23 cellular contexts compared by ENCODE assay signal in the genomic region with DNA sequence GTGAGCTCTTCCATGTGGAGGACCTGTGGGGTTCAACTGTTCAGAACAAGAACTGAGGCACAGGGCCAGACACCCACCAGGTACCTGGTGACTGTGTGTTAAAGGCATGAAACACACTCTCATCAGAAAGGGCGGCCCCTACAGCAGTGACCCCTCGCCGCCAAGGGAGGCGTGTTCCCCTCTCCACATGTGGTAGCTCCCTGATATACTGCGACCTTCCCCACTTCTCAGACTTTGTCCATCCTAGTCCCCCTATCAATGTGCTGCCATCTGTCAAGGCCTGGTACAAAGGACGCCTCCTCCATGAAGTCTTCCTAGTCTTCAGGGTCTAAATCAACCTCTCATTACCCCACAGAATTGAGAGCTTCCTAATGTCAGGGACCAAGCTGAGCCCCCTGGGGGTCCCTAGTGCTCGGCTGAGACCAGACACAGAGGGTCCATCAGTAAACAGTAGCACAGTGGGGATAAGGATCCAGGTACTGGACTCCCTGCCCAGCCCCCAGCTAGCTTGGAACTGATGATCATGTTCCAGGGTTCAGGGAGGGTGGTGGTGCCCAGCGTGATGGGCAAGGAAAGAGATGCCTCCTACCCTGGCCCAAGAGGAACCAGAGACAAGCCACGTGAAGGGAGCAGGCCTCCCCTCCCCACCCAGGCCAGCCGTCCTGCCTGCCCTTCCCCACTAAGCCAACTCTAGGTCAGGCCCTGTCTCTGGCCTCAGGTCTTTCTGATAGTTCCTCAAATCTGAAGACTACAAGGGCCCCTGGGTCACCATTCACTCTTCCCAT. TPM values are rescaled to one million over a fixed set of nuclear protein-coding genes. Genes with fewer than 3 reads are reported as not detected.
DNase-seq lines count a peak whose midpoint lies in the region; ATAC-seq, FAIRE-seq and TF ChIP-seq lines count a peak whose summit lies in the region.
"Had no signal": no experiment of that assay in that cellular context is flagged by ENCODE, and none has a peak within 500 bp of the region (broad histone marks: within the 10 kb centered on the region; RNA-seq: fewer than 3 reads in every experiment).

No MANE protein-coding gene starts in this region.

- POLR2A ChIA-PET in H1 (lab: Charles Lee; ENCODE audit: partially characterized antibody): interaction anchor here (0.5 to 2.1 kb wide), 5 partner anchors 12 to 97 kb away, joined by 3 to 7 read pairs (median 5); no protein-coding TSS in a partner anchor

- intact Hi-C loops in heart left ventricle (cut with DNase I): no loop called here
- intact Hi-C loops in Right ventricle myocardium superior (cut with DNase I): no loop called here
- intact Hi-C loops in upper lobe of right lung (cut with DNase I): no loop called here

- H3K27me3 Mint-ChIP-seq in stimulated activated naive B cell treated with anti-CD40 and anti-IgM and Interleukin-4, amounts not matched to agents 10 μg/mL and 1 μg/mL and 100 μg/mL, for 72 hours: peaks cover 50 to 64% of the 10 kb centered on the region in 2 donors

- peaks cover 5 to 41% (median 28%) of the 10 kb centered on the region in 12 donors for H3K4me1 ChIP-seq in heart left ventricle
- H3K4me1 ChIP-seq in H1 (replicated peaks in 1 of 4; ENCODE audit: control insufficient read depth in 3 of 4, insufficient read depth in 4 of 4, low read length in 3 of 4): peaks cover 0 to 21% (median 12%) of the 10 kb centered on the region in 4 experiments; a peak in 6 of 7 replicates
- H3K4me1 ChIP-seq in muscle layer of colon (ENCODE audit: insufficient read depth, low read length): peaks cover 86% of the 10 kb centered on the region
- peaks cover 23% of the 10 kb centered on the region for H3K4me1 ChIP-seq in upper lobe of right lung
- H3K4me1 ChIP-seq: HAP-1 had no signal

- peaks cover 0 to 2% of the 10 kb centered on the region in 2 donors for H3K36me3 Mint-ChIP-seq in stimulated activated naive B cell treated with anti-CD40 and anti-IgM and Interleukin-4, amounts not matched to agents 10 μg/mL and 1 μg/mL and 100 μg/mL, for 72 hours
- H3K36me3 Mint-ChIP-seq: CD8-positive, alpha-beta memory T cell had no signal

- peaks cover 7% of the 10 kb centered on the region; the same call in 1 of the 2 replicates for H3K23me2 ChIP-seq in H1 (ENCODE audit: low read depth, low read length)

- H3K27ac Mint-ChIP-seq in stimulated activated naive B cell treated with anti-CD40 and anti-IgM and Interleukin-4, amounts not matched to agents 10 μg/mL and 1 μg/mL and 100 μg/mL, for 72 hours: peak overlapping the region; percentile 85

- no peak overlapping the region for H4K8ac ChIP-seq in H1 (ENCODE audit: extremely low read depth, insufficient read depth, low read length)

- H3K27me3 ChIP-seq in heart left ventricle (no peaks in the 10 kb centered on the region), H1 (replicated peaks in 1 of 4; ENCODE audit: control insufficient read depth in 3 of 4, extremely low read depth in 1 of 4, insufficient read depth in 3 of 4, low read length in 3 of 4) (peaks cover 0 to 3% (median 0%) of the 10 kb centered on the region in 4 experiments; a peak in 1 of 7 replicates), muscle layer of colon (ENCODE audit: control insufficient read depth in 1 of 2, insufficient read depth in 2 of 2, low read length in 2 of 2) (no peaks in the 10 kb centered on the region), upper lobe of right lung (no peaks in the 10 kb centered on the region)
- H3K27me3 ChIP-seq: MG63 had no signal

- CTCF ChIA-PET in H1 (lab: Charles Lee; ENCODE audit: partially characterized antibody): interaction anchor here (0.6 to 13.1 kb wide), 7 partner anchors 12 to 177 kb away, joined by 3 to 164 read pairs (median 3); no protein-coding TSS in a partner anchor

- H3K23ac ChIP-seq in H1 (ENCODE audit: insufficient read length): no peak overlapping the region

- H3K4me1 Mint-ChIP-seq in stimulated activated naive B cell treated with anti-CD40 and anti-IgM and Interleukin-4, amounts not matched to agents 10 μg/mL and 1 μg/mL and 100 μg/mL, for 72 hours: peaks cover 29% of the 10 kb centered on the region in 2 donors
- H3K4me1 Mint-ChIP-seq: CD8-positive, alpha-beta memory T cell had no signal

- no peak overlapping the region for H3K14ac ChIP-seq in H1 (ENCODE audit: insufficient read length)

- no peak overlapping the region for H3K4ac ChIP-seq in H1 (replicated peaks; ENCODE audit: insufficient read length, low read depth, low read length)

- H2AFZ ChIP-seq in H1 (ENCODE audit: low read length): no peak overlapping the region
- H2AFZ ChIP-seq: GM23248 had no signal

- no peak overlapping the region for H4K5ac ChIP-seq in H1 (ENCODE audit: insufficient read length, low read depth, low read length)

- H3K9ac ChIP-seq in H1 (replicated peaks in 1 of 4; ENCODE audit: extremely low read depth in 1 of 4, low read depth in 3 of 4, low read length in 3 of 4): no peak overlapping the region
- no peak overlapping the region for H3K9ac ChIP-seq in muscle layer of colon (ENCODE audit: low read length)
- H3K9ac ChIP-seq: GM23248 had no signal

- no peak overlapping the region for H2BK15ac ChIP-seq in H1 (ENCODE audit: low read length)

- H3K36me3 ChIP-seq in heart left ventricle (no peaks in the 10 kb centered on the region), H1 (ENCODE audit: control insufficient read depth in 2 of 4, insufficient read depth in 4 of 4, low read length in 3 of 4) (no peaks in the 10 kb centered on the region), muscle layer of colon (ENCODE audit: insufficient read depth, low read length) (peaks cover 6% of the 10 kb centered on the region), upper lobe of right lung (no peaks in the 10 kb centered on the region)
- H3K36me3 ChIP-seq: HAP-1, MG63 had no signal

- DNase-seq in heart left ventricle: peak in 3 of 5 donors; percentile 4 to 22 (median 19)
- no peak for DNase-seq in Right ventricle myocardium superior
- DNase-seq in H1 (ENCODE audit: low read depth in 1 of 2, low spot score in 2 of 2): no peak
- no peak for DNase-seq in stimulated activated naive B cell treated with anti-CD40 and anti-IgM and Interleukin-4, amounts not matched to agents 10 μg/mL and 1 μg/mL and 100 μg/mL, for 72 hours
- no peak for DNase-seq in GM19240 (ENCODE audit: insufficient read length, low spot score)
- no peak for DNase-seq in upper lobe of right lung
- DNase-seq in activated CD4-positive, alpha-beta T cell treated with anti-CD3 and anti-CD28 coated beads for 4 hours: no peak
- DNase-seq: 8988T; C1 segment of cervical spinal cord; Calu3; CD8-positive, alpha-beta memory T cell; DMS153; MG63; NCI-H1417; NCI-H1694 treated with DMSO at 0.1 percent for 48 hours; NCI-H2081 treated with DMSO at 0.1 percent for 48 hours; NCI-H2171 treated with DMSO at 0.1 percent for 48 hours; NCI-H524 treated with DMSO at 0.1 percent for 48 hours; NCI-H82 had no signal

- H3K9me3 ChIP-seq in heart left ventricle (no peaks in the 10 kb centered on the region), H1 (ENCODE audit: insufficient read depth in 2 of 2, low read depth in 1 of 2, low read length in 1 of 2) (no peaks in the 10 kb centered on the region), muscle layer of colon (ENCODE audit: low read length) (no peaks in the 10 kb centered on the region), upper lobe of right lung (no peaks in the 10 kb centered on the region)
- H3K9me3 ChIP-seq: HAP-1, MG63 had no signal

- no peak overlapping the region for H2AK5ac ChIP-seq in H1 (ENCODE audit: low read depth, low read length)

- H3K79me2 ChIP-seq in H1 (ENCODE audit: control insufficient read depth in 1 of 2, insufficient read depth in 2 of 2, low read length in 2 of 2): peaks cover 0 to 3% of the 10 kb centered on the region in 2 experiments; a peak in 1 of 4 replicates

- H3K27ac ChIP-seq in heart left ventricle (peak overlapping the region in 1 of 12 donors; percentile 88), H1 (ENCODE audit: low read depth, low read length) (no peak overlapping the region), muscle layer of colon (ENCODE audit: low read depth, low read length) (peak overlapping the region; percentile 5), upper lobe of right lung (no peak overlapping the region)
- H3K27ac ChIP-seq: GM23248 had no signal

- H3K18ac ChIP-seq in H1 (ENCODE audit: extremely low read depth, low read length): no peak overlapping the region

- peak overlapping the region; percentile 80; the same call in 1 of the 2 replicates for H2BK12ac ChIP-seq in H1 (ENCODE audit: low read depth, low read length)

- ATAC-seq in heart left ventricle: no peak
- ATAC-seq in Right ventricle myocardium superior (ENCODE audit: poor library complexity): no peak
- no peak for ATAC-seq in stimulated activated naive B cell treated with anti-CD40 and anti-IgM and Interleukin-4, amounts not matched to agents 10 μg/mL and 1 μg/mL and 100 μg/mL, for 72 hours (replicated peaks)
- ATAC-seq in upper lobe of right lung: no peak
- ATAC-seq: Panc1 had no signal

- no peak for TF ChIP-seq RAD21 in H1 (IDR thresholded peaks at IDR 0.05 in 1 of 2, conservative IDR thresholded peaks at IDR 0.05 in 1 of 2; ENCODE audit: low read depth in 2 of 2, low read length in 2 of 2)

- no peak for FAIRE-seq in H1 (lab: Jason Lieb, UNC)

- H3K4me2 ChIP-seq in H1 (ENCODE audit: insufficient read depth in 1 of 2, low read depth in 2 of 2, low read length in 2 of 2): no peak overlapping the region

- no peak overlapping the region for H3K4me3 ChIP-seq in heart left ventricle
- H3K4me3 ChIP-seq in H1 (ENCODE audit: extremely low read depth in 1 of 4, insufficient read depth in 2 of 4, low read depth in 3 of 4, low read length in 4 of 4): no peak overlapping the region
- H3K4me3 ChIP-seq in muscle layer of colon (ENCODE audit: low read depth in 1 of 2, low read length in 2 of 2): no peak overlapping the region
- no peak overlapping the region for H3K4me3 ChIP-seq in upper lobe of right lung
- H3K4me3 ChIP-seq: GM23248, HAP-1, MG63 had no signal

- no peak overlapping the region for H3K56ac ChIP-seq in H1 (replicated peaks; ENCODE audit: insufficient read length, low read depth, low read length)

- H4K20me1 ChIP-seq in H1 (replicated peaks in 1 of 2; ENCODE audit: control insufficient read depth in 1 of 2, insufficient read depth in 2 of 2, low read length in 2 of 2): peaks cover 0 to 17% of the 10 kb centered on the region in 2 experiments

- TF ChIP-seq CTCF in heart left ventricle (IDR thresholded peaks at IDR 0.05): no peak
- TF ChIP-seq CTCF in H1 (IDR thresholded peaks at IDR 0.05; ENCODE audit: control extremely low read depth in 1 of 3, insufficient read depth in 1 of 3, low read depth in 1 of 3, low read length in 3 of 3): no peak
- TF ChIP-seq CTCF in upper lobe of right lung (IDR thresholded peaks at IDR 0.05): no peak

- peaks cover 9% of the 10 kb centered on the region for H3K79me1 ChIP-seq in H1 (ENCODE audit: low read depth, low read length)

- no peak overlapping the region for H2BK20ac ChIP-seq in H1 (ENCODE audit: low read length)

- WGBS in heart left ventricle, 4 donors: 82 to 97% (median 90%) methylated on average over 5 to 10 of the region's 10 CpGs
- WGBS in H1 (ENCODE audit: extremely low coverage in 1 of 2, insufficient coverage in 1 of 2, insufficient read length in 1 of 2, insufficient replicate concordance in 2 of 2, low coverage in 1 of 2, low lambda C conversion rate in 2 of 2, missing lambda C conversion rate in 1 of 2), 2 experiments: 80% methylated on average over 10 of the region's 10 CpGs; no CpG with 5 or more reads in 1 of the 2 experiments

- H3K9me3 Mint-ChIP-seq in stimulated activated naive B cell treated with anti-CD40 and anti-IgM and Interleukin-4, amounts not matched to agents 10 μg/mL and 1 μg/mL and 100 μg/mL, for 72 hours: peaks cover 3 to 4% of the 10 kb centered on the region in 2 donors
- H3K9me3 Mint-ChIP-seq: CD8-positive, alpha-beta memory T cell had no signal

- no peak overlapping the region for H2BK120ac ChIP-seq in H1 (replicated peaks; ENCODE audit: low read depth, low read length)

- peak overlapping the region; percentile 26 to 37 for H3K4me3 Mint-ChIP-seq in stimulated activated naive B cell treated with anti-CD40 and anti-IgM and Interleukin-4, amounts not matched to agents 10 μg/mL and 1 μg/mL and 100 μg/mL, for 72 hours
- H3K4me3 Mint-ChIP-seq: CD8-positive, alpha-beta memory T cell had no signal

- peak overlapping the region; percentile 49; the same call in 1 of the 2 replicates for H2BK5ac ChIP-seq in H1 (ENCODE audit: low read depth, low read length)

- H4K91ac ChIP-seq in H1 (replicated peaks; ENCODE audit: insufficient read length, low read length): no peak overlapping the region

- no peak for TF ChIP-seq EP300 in H1 (IDR thresholded peaks at IDR 0.05; ENCODE audit: borderline replicate concordance in 1 of 2, low read depth in 2 of 2, low read length in 2 of 2)

- no peak for TF ChIP-seq POLR2A in heart left ventricle (IDR thresholded peaks at IDR 0.05)
- TF ChIP-seq POLR2A in H1 (IDR thresholded peaks at IDR 0.05; ENCODE audit: control extremely low read depth in 1 of 2, low read depth in 2 of 2, low read length in 2 of 2): no peak

RNA-seq across cellular contexts. Expression of gene SDC3, which starts 10.3 kb away (rescaled TPM):
- 10 to 100 TPM; 16.8 to 83.4 (median 29.5) TPM for total RNA-seq in heart left ventricle
- polyA plus RNA-seq in heart left ventricle: 10 to 100 TPM; 22.0 to 24.6 TPM
- total RNA-seq in Right ventricle myocardium superior: 19.9 TPM
- total RNA-seq in H1 (2021; fragmentation: NEBNext Ultra II Directional; extraction: Animal tissue kit (Norgen Biotek cat#: 25700)): 26.8 and 27.0 TPM in 2 replicates
- polyA plus RNA-seq in H1 (2011; rRNA removed): 7.0 and 12.7 TPM in 2 replicates
- 8.1 TPM for polyA plus RNA-seq in H1 (2011; cell fraction: cytosol; rRNA removed)
- 18.5 TPM for polyA plus RNA-seq in H1 (2011; cell fraction: nucleus; rRNA removed)
- polyA plus RNA-seq in H1 (2012, experiment 1 of 2): 17.6 to 28.5 TPM (median 21.8 TPM) in 4 replicates
- polyA plus RNA-seq in H1 (2012, experiment 2 of 2): 15.0 TPM
- polyA plus RNA-seq in H1 (2013, experiment 1 of 2): 32.4 TPM
- 33.1 TPM for polyA plus RNA-seq in H1 (2013, experiment 2 of 2)
- 8.2 and 9.3 TPM in 2 replicates for polyA minus RNA-seq in H1 (2011; rRNA and poly(A)+ RNA removed)
- 15.2 TPM for polyA minus RNA-seq in H1 (2011; cell fraction: cytosol; rRNA and poly(A)+ RNA removed)
- 12.0 TPM for polyA minus RNA-seq in H1 (2011; cell fraction: nucleus; rRNA and poly(A)+ RNA removed)
- total RNA-seq in upper lobe of right lung: 39.4 TPM
- polyA plus RNA-seq: CD8-positive, alpha-beta memory T cell had no signal

Comparison
In these comparisons a context has a peak if more than half of its experiments do, and no peak if none do; other contexts are left out.
1. DNase-seq: peak in heart left ventricle (3 of 5); none in Right ventricle myocardium superior (single experiment), H1 (0 of 2), stimulated activated naive B cell treated with anti-CD40 and anti-IgM and Interleukin-4, amounts not matched to agents 10 μg/mL and 1 μg/mL and 100 μg/mL, for 72 hours (single experiment), GM19240 (single experiment), upper lobe of right lung (single experiment) and activated CD4-positive, alpha-beta T cell treated with anti-CD3 and anti-CD28 coated beads for 4 hours (0 of 2).